In genomic region chr19:55008189-55008588, GRCh38 we compare ENCODE assay signal across 10 cellular contexts. TPM values are rescaled to one million over a fixed set of nuclear protein-coding genes. Genes with fewer than 3 reads are reported as not detected.
A peak's percentile ranks its signal among the peaks of the same experiment; 100 is the strongest.
DNase-seq lines count a peak whose midpoint lies in the region; ATAC-seq and TF ChIP-seq lines count a peak whose summit lies in the region.
"Not testable (repeated sequence)": the region's sequence is repeated elsewhere in the genome, so short reads cannot be mapped to it uniquely, and the experiment has no call there.
"Had no signal": no experiment of that assay in that cellular context is flagged by ENCODE, and none has a peak within 500 bp of the region (broad histone marks: within the 10 kb centered on the region; RNA-seq: fewer than 3 reads in every experiment).

No MANE protein-coding gene starts in this region.

- not testable (repeated sequence) for H3K27me3 ChIP-seq in GM23338 (ENCODE audit: insufficient read depth); SU-DHL-6 (ENCODE audit: low read length); iPS-18a (ENCODE audit: control insufficient read depth, insufficient read depth, low read length)

- intact Hi-C loops in MCF 10A (cut with micrococcal nuclease), result not testable (repeated sequence)
- intact Hi-C loops in natural killer cell (cut with micrococcal nuclease), result loop anchor here (5.0 kb wide), 1 partner anchor 49 kb away; no protein-coding TSS in a partner anchor

- peaks cover 58% of the 10 kb centered on the region for H3K79me2 ChIP-seq in GM23338 (replicated peaks; ENCODE audit: insufficient read depth)
- H3K79me2 ChIP-seq in SU-DHL-6 (ENCODE audit: insufficient read depth, low read length), result peaks cover 37% of the 10 kb centered on the region

- H4K20me1 ChIP-seq in GM23338 (replicated peaks; ENCODE audit: insufficient read depth); SU-DHL-6 (ENCODE audit: low read depth, low read length): not testable (repeated sequence)

- not testable (repeated sequence) for H3K9ac ChIP-seq in SU-DHL-6 (ENCODE audit: low read length); iPS-18a (ENCODE audit: low read length)

- H3K36me3 Mint-ChIP-seq in GM23338 (ENCODE audit: low read depth) (peaks cover 33% of the 10 kb centered on the region; the same call in 2 of the 3 replicates), type B pancreatic cell (peaks cover 22% of the 10 kb centered on the region)
- peaks cover 38% of the 10 kb centered on the region for H3K36me3 Mint-ChIP-seq in activated CD8-positive, alpha-beta memory T cell treated with anti-CD3 and anti-CD28 coated beads, Interleukin-2, amount 10 ng/mL, durations not matched to agents 7 days and 5 days
- not testable (repeated sequence) for H3K36me3 Mint-ChIP-seq in MCF 10A (ENCODE audit: insufficient read depth, unreplicated experiment); natural killer cell

- peak overlapping the region; percentile 94 for H3K27ac ChIP-seq in GM23338 (ENCODE audit: low read depth)
- H3K27ac ChIP-seq in SU-DHL-6 (ENCODE audit: low read depth, low read length); iPS-18a (ENCODE audit: low read length): not testable (repeated sequence)

- H3K4me3 ChIP-seq in GM23338, result peak overlapping the region; percentile 51
- not testable (repeated sequence) for H3K4me3 ChIP-seq in SU-DHL-6 (ENCODE audit: insufficient read depth, low read length, poor library complexity, severe bottlenecking)
- peak overlapping the region; percentile 70 for H3K4me3 ChIP-seq in iPS-18a (ENCODE audit: low read length)

- not testable (repeated sequence) for H3F3A ChIP-seq in GM23338 (replicated peaks; ENCODE audit: low read depth)
- peaks cover 13% of the 10 kb centered on the region for H3F3A ChIP-seq in SU-DHL-6 (ENCODE audit: insufficient read depth)

- peak overlapping the region; percentile 54; the same call in 2 of the 3 replicates for H3K4me3 Mint-ChIP-seq in GM23338
- H3K4me3 Mint-ChIP-seq in activated CD8-positive, alpha-beta memory T cell treated with anti-CD3 and anti-CD28 coated beads, Interleukin-2, amount 10 ng/mL, durations not matched to agents 7 days and 5 days, result peak overlapping the region; percentile 85
- H3K4me3 Mint-ChIP-seq in MCF 10A (ENCODE audit: unreplicated experiment), result peak overlapping the region; percentile 26
- H3K4me3 Mint-ChIP-seq in natural killer cell, result peak overlapping the region; percentile 84
- peak overlapping the region; percentile 56 for H3K4me3 Mint-ChIP-seq in type B pancreatic cell

- H3K27ac Mint-ChIP-seq in GM23338, result peak overlapping the region; percentile 93
- not testable (repeated sequence) for H3K27ac Mint-ChIP-seq in activated CD8-positive, alpha-beta memory T cell treated with anti-CD3 and anti-CD28 coated beads, Interleukin-2, amount 10 ng/mL, durations not matched to agents 7 days and 5 days; MCF 10A (ENCODE audit: low read depth, unreplicated experiment)
- peak overlapping the region; percentile 75 to 83 for H3K27ac Mint-ChIP-seq in natural killer cell
- peak overlapping the region; percentile 27 for H3K27ac Mint-ChIP-seq in type B pancreatic cell

- BruUV-seq in MCF 10A (replicated peaks; lab: Mats Ljungman, UMichigan), result not testable (repeated sequence)

- DNase-seq in GM23338 (ENCODE audit: low spot score); activated CD8-positive, alpha-beta memory T cell treated with anti-CD3 and anti-CD28 coated beads, Interleukin-2, amount 10 ng/mL, durations not matched to agents 7 days and 5 days; MCF 10A (ENCODE audit: unreplicated experiment); natural killer cell; type B pancreatic cell (ENCODE audit: extremely low spot score, unreplicated experiment): not testable (repeated sequence)

- not testable (repeated sequence) for TF ChIP-seq CTCF in GM23338 (conservative IDR thresholded peaks at IDR 0.05; ENCODE audit: low read depth in 2 of 2); SU-DHL-6 (IDR thresholded peaks at IDR 0.05; ENCODE audit: insufficient read depth, low read length, poor library complexity, severe bottlenecking); MCF 10A (IDR thresholded peaks at IDR 0.05; ENCODE audit: unreplicated experiment); natural killer cell (IDR thresholded peaks at IDR 0.05); type B pancreatic cell (conservative IDR thresholded peaks at IDR 0.05)

- peaks cover 49% of the 10 kb centered on the region for H3K4me1 ChIP-seq in GM23338 (ENCODE audit: insufficient read depth)
- not testable (repeated sequence) for H3K4me1 ChIP-seq in iPS-18a (ENCODE audit: control insufficient read depth, low read depth, low read length)

- not testable (repeated sequence) for H3K9me3 ChIP-seq in SU-DHL-6 (ENCODE audit: insufficient read depth, low read length); iPS-18a (ENCODE audit: control insufficient read depth, low read depth, low read length)

- CTCF ChIA-PET in activated CD8-positive, alpha-beta memory T cell treated with anti-CD3 and anti-CD28 coated beads, Interleukin-2, amount 10 ng/mL, durations not matched to agents 7 days and 5 days (lab: Charles Lee); MCF 10A (lab: Yijun Ruan, JAX): not testable (repeated sequence)

- POLR2A ChIA-PET in MCF 10A (lab: Yijun Ruan, JAX), result not testable (repeated sequence)

- H3K9me3 Mint-ChIP-seq in GM23338 (peaks cover 66% of the 10 kb centered on the region), MCF 10A (ENCODE audit: unreplicated experiment) (peaks cover 30% of the 10 kb centered on the region), type B pancreatic cell (peaks cover 14% of the 10 kb centered on the region)
- peaks cover 18% of the 10 kb centered on the region for H3K9me3 Mint-ChIP-seq in activated CD8-positive, alpha-beta memory T cell treated with anti-CD3 and anti-CD28 coated beads, Interleukin-2, amount 10 ng/mL, durations not matched to agents 7 days and 5 days (ENCODE audit: low read depth)
- not testable (repeated sequence) for H3K9me3 Mint-ChIP-seq in natural killer cell

- not testable (repeated sequence) for H2AFZ ChIP-seq in GM23338; SU-DHL-6 (ENCODE audit: low read depth, low read length, severe bottlenecking)

- not testable (repeated sequence) for ATAC-seq in GM23338; activated CD8-positive, alpha-beta memory T cell treated with anti-CD3 and anti-CD28 coated beads, Interleukin-2, amount 10 ng/mL, durations not matched to agents 7 days and 5 days; natural killer cell

- H3K9me2 ChIP-seq in GM23338 (ENCODE audit: insufficient read depth), result peaks cover 14% of the 10 kb centered on the region
- H3K9me2 ChIP-seq in SU-DHL-6 (replicated peaks; ENCODE audit: insufficient read depth, low read length), result not testable (repeated sequence)

- H3K4me1 Mint-ChIP-seq in GM23338, result peaks cover 62% of the 10 kb centered on the region
- H3K4me1 Mint-ChIP-seq in activated CD8-positive, alpha-beta memory T cell treated with anti-CD3 and anti-CD28 coated beads, Interleukin-2, amount 10 ng/mL, durations not matched to agents 7 days and 5 days, result peaks cover 40% of the 10 kb centered on the region
- H3K4me1 Mint-ChIP-seq in MCF 10A (ENCODE audit: insufficient read depth, unreplicated experiment), result peaks cover 23% of the 10 kb centered on the region
- H3K4me1 Mint-ChIP-seq in natural killer cell, result peaks cover 48 to 57% of the 10 kb centered on the region in 2 donors
- not testable (repeated sequence) for H3K4me1 Mint-ChIP-seq in type B pancreatic cell (ENCODE audit: unreplicated experiment)

- peaks cover 12% of the 10 kb centered on the region for H3K27me3 Mint-ChIP-seq in GM23338 (ENCODE audit: insufficient read depth, low read depth, poor library complexity)
- H3K27me3 Mint-ChIP-seq in activated CD8-positive, alpha-beta memory T cell treated with anti-CD3 and anti-CD28 coated beads, Interleukin-2, amount 10 ng/mL, durations not matched to agents 7 days and 5 days; natural killer cell (ENCODE audit: low read depth in 2 of 2): not testable (repeated sequence)
- peaks cover 14% of the 10 kb centered on the region for H3K27me3 Mint-ChIP-seq in MCF 10A (ENCODE audit: insufficient read depth, unreplicated experiment)
- peaks cover 57% of the 10 kb centered on the region for H3K27me3 Mint-ChIP-seq in type B pancreatic cell

- not testable (repeated sequence) for H3K36me3 ChIP-seq in GM23338 (ENCODE audit: insufficient read depth); SU-DHL-6 (ENCODE audit: low read length); iPS-18a (ENCODE audit: control insufficient read depth, low read depth, low read length)

- peak overlapping the region; percentile 70 for H3K4me2 ChIP-seq in GM23338
- peak overlapping the region; percentile 82 for H3K4me2 ChIP-seq in SU-DHL-6 (ENCODE audit: low read depth, low read length, poor library complexity, severe bottlenecking)

RNA-seq across cellular contexts. Expression of gene GP6, which starts 29.9 kb away (rescaled TPM):
- total RNA-seq in GM23338 (2014; rRNA removed; shearing (Covaris generic)), result 0.17 TPM in 1 of 2 replicates, not detected in the other
- 1.3 TPM in 2 replicates for polyA plus RNA-seq in GM23338 (2016; fragmentation: Nextera tagmentation; extraction: Ambion mirVana)
- under 1 TPM in 1 of 2 experiments, not detected in 1; 0.55 TPM for total RNA-seq in activated CD8-positive, alpha-beta memory T cell treated with anti-CD3 and anti-CD28 coated beads, Interleukin-2, amount 10 ng/mL, durations not matched to agents 7 days and 5 days
- 0.27 TPM in 1 of 2 replicates, not detected in the other for total RNA-seq in MCF 10A (2022)
- total RNA-seq in natural killer cell, result 1 to 10 TPM in 2 of 3 donors, under 1 TPM in 1; 0.95 to 3.3 (median 2.3) TPM
- total RNA-seq in type B pancreatic cell (ENCODE audit: low replicate concordance), result 0.22 and 0.93 TPM in 2 replicates
- total RNA-seq: Caco-2, SJSA1 had no signal

RNA-seq across cellular contexts. Expression of gene NLRP2, which starts 42.0 kb away (rescaled TPM):
- 126 and 128 TPM in 2 replicates for total RNA-seq in GM23338 (2014; rRNA removed; shearing (Covaris generic))
- polyA plus RNA-seq in GM23338 (2016; fragmentation: Nextera tagmentation; extraction: Ambion mirVana), result 51.7 and 54.8 TPM in 2 replicates
- total RNA-seq in activated CD8-positive, alpha-beta memory T cell treated with anti-CD3 and anti-CD28 coated beads, Interleukin-2, amount 10 ng/mL, durations not matched to agents 7 days and 5 days, result 10 to 100 TPM; 30.5 to 32.7 TPM
- total RNA-seq in MCF 10A (2022), result not detected in 2 replicates
- 10 to 100 TPM; 30.2 to 71.2 (median 42.6) TPM for total RNA-seq in natural killer cell
- 35.6 and 65.4 TPM in 2 replicates for total RNA-seq in type B pancreatic cell (ENCODE audit: low replicate concordance)
- total RNA-seq: NCI-H460, SJSA1 had no signal

RNA-seq across cellular contexts. Expression of gene RDH13, which starts 54.8 kb away (rescaled TPM):
- 32.3 and 36.5 TPM in 2 replicates for total RNA-seq in GM23338 (2014; rRNA removed; shearing (Covaris generic))
- 23.0 and 28.0 TPM in 2 replicates for polyA plus RNA-seq in GM23338 (2016; fragmentation: Nextera tagmentation; extraction: Ambion mirVana)
- total RNA-seq in activated CD8-positive, alpha-beta memory T cell treated with anti-CD3 and anti-CD28 coated beads, Interleukin-2, amount 10 ng/mL, durations not matched to agents 7 days and 5 days, result 10 to 100 TPM; 18.9 to 23.9 TPM
- total RNA-seq in MCF 10A (2022), result 20.2 and 25.8 TPM in 2 replicates
- 10 to 100 TPM; 18.2 to 25.3 (median 19.3) TPM for total RNA-seq in natural killer cell
- total RNA-seq in type B pancreatic cell (ENCODE audit: low replicate concordance), result 37.9 and 74.9 TPM in 2 replicates

Comparison
In these comparisons a context has a peak if more than half of its experiments do, and no peak if none do; other contexts are left out.
1. H3K4me3 Mint-ChIP-seq: peak in every context shown above with its lines; median percentile 85 in activated CD8-positive, alpha-beta memory T cell treated with anti-CD3 and anti-CD28 coated beads, Interleukin-2, amount 10 ng/mL, durations not matched to agents 7 days and 5 days; 84 in natural killer cell; 56 in type B pancreatic cell; 54 in GM23338; 26 in MCF 10A.
2. RNA of gene NLRP2, which starts 42.0 kb away (total RNA-seq): 126 to 128 TPM in GM23338, 30.2 to 71.2 TPM in natural killer cell, 35.6 to 65.4 TPM in type B pancreatic cell and 30.5 to 32.7 TPM in activated CD8-positive, alpha-beta memory T cell treated with anti-CD3 and anti-CD28 coated beads, Interleukin-2, amount 10 ng/mL, durations not matched to agents 7 days and 5 days; not detected in MCF 10A; every median in the first group is over 10 times any median in the second.